ENCODE assay signal across 1 cellular context in genomic region chr17:44308320-44308818, GRCh38.
TF ChIP-seq lines count a peak whose summit lies in the region.

Gene RUNDC3A, plus strand, starts transcription at chr17:44308601. Its CDS starts 232 bp downstream, at chr17:44308833.

TF ChIP-seq in HepG2, 621 proteins besides CTCF, POLR2A, EP300 and RAD21 (continued from another document and continues in another):
- TF ChIP-seq THAP9 (CRISPR knock-in tag; IDR thresholded peaks at IDR 0.05; ENCODE audit: borderline replicate concordance) = peak; percentile 34; the same call in 1 of the 2 replicates
- peak; percentile 64; the same call in 1 of the 2 replicates for TF ChIP-seq MTERF4 (CRISPR knock-in tag; IDR thresholded peaks at IDR 0.05)
- no peak for TF ChIP-seq RBAK (CRISPR knock-in tag; IDR thresholded peaks at IDR 0.05)
- TF ChIP-seq ZNF574 (CRISPR knock-in tag; IDR thresholded peaks at IDR 0.05) = peak; percentile 71
- no peak for TF ChIP-seq RARG (CRISPR knock-in tag; IDR thresholded peaks at IDR 0.05; ENCODE audit: low read depth)
- peak; percentile 63; the same call in 1 of the 2 replicates for TF ChIP-seq ZNF672 (CRISPR knock-in tag; IDR thresholded peaks at IDR 0.05)
- no peak for TF ChIP-seq MLX (CRISPR knock-in tag; IDR thresholded peaks at IDR 0.05)
- no peak for TF ChIP-seq ZNF720 (CRISPR knock-in tag; IDR thresholded peaks at IDR 0.05)
- peak; percentile 83 for TF ChIP-seq ETV6 (CRISPR knock-in tag; conservative IDR thresholded peaks at IDR 0.05)
- no peak for TF ChIP-seq ZMYM3 (CRISPR knock-in tag; IDR thresholded peaks at IDR 0.05)
- no peak for TF ChIP-seq ZNF724P (CRISPR knock-in tag; IDR thresholded peaks at IDR 0.05; ENCODE audit: borderline replicate concordance)
- TF ChIP-seq JARID2 (CRISPR knock-in tag; IDR thresholded peaks at IDR 0.05; ENCODE audit: insufficient replicate concordance) = peak; percentile 85
- TF ChIP-seq SRSF9 (IDR thresholded peaks at IDR 0.05; ENCODE audit: borderline replicate concordance, insufficient read depth, low read depth, low read length, poor library complexity, severe bottlenecking) = no peak
- no peak for TF ChIP-seq ZBTB8A (CRISPR knock-in tag; IDR thresholded peaks at IDR 0.05; ENCODE audit: borderline replicate concordance, low read depth)
- peak; percentile 54; the same call in 1 of the 2 replicates for TF ChIP-seq SP5 (CRISPR knock-in tag; IDR thresholded peaks at IDR 0.05; ENCODE audit: borderline replicate concordance, low read depth)
- no peak for TF ChIP-seq RNF2 (conservative IDR thresholded peaks at IDR 0.05; ENCODE audit: low read depth)
- TF ChIP-seq NCOR1 (IDR thresholded peaks at IDR 0.05; ENCODE audit: borderline replicate concordance, low read length) = no peak
- TF ChIP-seq ZNF569 (CRISPR knock-in tag; IDR thresholded peaks at IDR 0.05; ENCODE audit: borderline replicate concordance) = no peak
- peak; percentile 78; the same call in 1 of the 2 replicates for TF ChIP-seq ZNF333 (CRISPR knock-in tag; IDR thresholded peaks at IDR 0.05; ENCODE audit: borderline replicate concordance)
- 0 out of 2 replicates have a peak, but pooled peaks have one; percentile 33 for TF ChIP-seq ARNTL (CRISPR knock-in tag; IDR thresholded peaks at IDR 0.05)
- no peak for TF ChIP-seq ZBTB40 (IDR thresholded peaks at IDR 0.05)
- TF ChIP-seq ZBTB40 (CRISPR knock-in tag; IDR thresholded peaks at IDR 0.05) = no peak; the same call in 1 of the 2 replicates
- TF ChIP-seq, protein P1, sequence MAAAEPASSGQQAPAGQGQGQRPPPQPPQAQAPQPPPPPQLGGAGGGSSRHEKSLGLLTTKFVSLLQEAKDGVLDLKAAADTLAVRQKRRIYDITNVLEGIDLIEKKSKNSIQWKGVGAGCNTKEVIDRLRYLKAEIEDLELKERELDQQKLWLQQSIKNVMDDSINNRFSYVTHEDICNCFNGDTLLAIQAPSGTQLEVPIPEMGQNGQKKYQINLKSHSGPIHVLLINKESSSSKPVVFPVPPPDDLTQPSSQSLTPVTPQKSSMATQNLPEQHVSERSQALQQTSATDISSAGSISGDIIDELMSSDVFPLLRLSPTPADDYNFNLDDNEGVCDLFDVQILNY (CRISPR knock-in tag; conservative IDR thresholded peaks at IDR 0.05) = no peak
- no peak for TF ChIP-seq JUNB (CRISPR knock-in tag; IDR thresholded peaks at IDR 0.05; ENCODE audit: borderline replicate concordance)
- TF ChIP-seq, protein P2, sequence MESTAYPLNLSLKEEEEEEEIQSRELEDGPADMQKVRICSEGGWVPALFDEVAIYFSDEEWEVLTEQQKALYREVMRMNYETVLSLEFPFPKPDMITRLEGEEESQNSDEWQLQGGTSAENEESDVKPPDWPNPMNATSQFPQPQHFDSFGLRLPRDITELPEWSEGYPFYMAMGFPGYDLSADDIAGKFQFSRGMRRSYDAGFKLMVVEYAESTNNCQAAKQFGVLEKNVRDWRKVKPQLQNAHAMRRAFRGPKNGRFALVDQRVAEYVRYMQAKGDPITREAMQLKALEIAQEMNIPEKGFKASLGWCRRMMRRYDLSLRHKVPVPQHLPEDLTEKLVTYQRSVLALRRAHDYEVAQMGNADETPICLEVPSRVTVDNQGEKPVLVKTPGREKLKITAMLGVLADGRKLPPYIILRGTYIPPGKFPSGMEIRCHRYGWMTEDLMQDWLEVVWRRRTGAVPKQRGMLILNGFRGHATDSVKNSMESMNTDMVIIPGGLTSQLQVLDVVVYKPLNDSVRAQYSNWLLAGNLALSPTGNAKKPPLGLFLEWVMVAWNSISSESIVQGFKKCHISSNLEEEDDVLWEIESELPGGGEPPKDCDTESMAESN (CRISPR knock-in tag; conservative IDR thresholded peaks at IDR 0.05) = 0 out of 2 replicates have a peak, but pooled peaks have one; percentile 45
- no peak for TF ChIP-seq ZNF496 (CRISPR knock-in tag; IDR thresholded peaks at IDR 0.05; ENCODE audit: insufficient replicate concordance)
- no peak for TF ChIP-seq TARDBP (CRISPR knock-in tag; IDR thresholded peaks at IDR 0.05)
- TF ChIP-seq HIC2 (CRISPR knock-in tag; IDR thresholded peaks at IDR 0.05; ENCODE audit: low read depth) = peak; percentile 64; the same call in 1 of the 2 replicates
- no peak for TF ChIP-seq SRY (CRISPR knock-in tag; IDR thresholded peaks at IDR 0.05)
- no peak for TF ChIP-seq MTA1 (CRISPR knock-in tag; IDR thresholded peaks at IDR 0.05; ENCODE audit: borderline replicate concordance)
- no peak for TF ChIP-seq TCF12 (IDR thresholded peaks at IDR 0.05)
- TF ChIP-seq TCF12 (CRISPR knock-in tag; IDR thresholded peaks at IDR 0.05) = 0 out of 2 replicates have a peak, but pooled peaks have one; percentile 67
- TF ChIP-seq KLF12 (CRISPR knock-in tag; IDR thresholded peaks at IDR 0.05; ENCODE audit: borderline replicate concordance) = 0 out of 2 replicates have a peak, but pooled peaks have one; percentile 59
- TF ChIP-seq ZBTB20 (CRISPR knock-in tag; IDR thresholded peaks at IDR 0.05; ENCODE audit: borderline replicate concordance, low read depth) = peak; percentile 54; the same call in 1 of the 2 replicates
- TF ChIP-seq ZMAT5 (CRISPR knock-in tag; IDR thresholded peaks at IDR 0.05; ENCODE audit: borderline replicate concordance, low read depth) = no peak
- TF ChIP-seq ZFAT (CRISPR knock-in tag; conservative IDR thresholded peaks at IDR 0.05) = 0 out of 2 replicates have a peak, but pooled peaks have one; percentile 34
